ENCODE assay signal across 15 cellular contexts in genomic region chr11:119504366-119504765, GRCh38.
A peak's percentile ranks its signal among the peaks of the same experiment; 100 is the strongest.
DNase-seq lines count a peak whose midpoint lies in the region; ATAC-seq and TF ChIP-seq lines count a peak whose summit lies in the region.
"Had no signal": no experiment of that assay in that cellular context is flagged by ENCODE, and none has a peak within 500 bp of the region (broad histone marks: within the 10 kb centered on the region; RNA-seq: fewer than 3 reads in every experiment).

No MANE protein-coding gene starts in this region.

- H3K9me3 ChIP-seq in naive thymus-derived CD4-positive, alpha-beta T cell (ENCODE audit: control insufficient read depth in 2 of 3, low read length in 3 of 3): no peaks in the 10 kb centered on the region
- no peaks in the 10 kb centered on the region for H3K9me3 ChIP-seq in Caco-2
- H3K9me3 ChIP-seq: A549 had no signal

- no peak overlapping the region for H3K4me3 Mint-ChIP-seq in naive thymus-derived CD4-positive, alpha-beta T cell
- no peak overlapping the region for H3K4me3 Mint-ChIP-seq in Caco-2 (ENCODE audit: unreplicated experiment)
- H3K4me3 Mint-ChIP-seq: CD4-positive, CD25-positive, alpha-beta regulatory T cell; H9 had no signal

- peaks cover 0 to under 1% (median 0%) of the 10 kb centered on the region in 7 donors for H3K4me1 Mint-ChIP-seq in naive thymus-derived CD4-positive, alpha-beta T cell
- H3K4me1 Mint-ChIP-seq in Caco-2 (ENCODE audit: low read depth, unreplicated experiment): no peaks in the 10 kb centered on the region
- H3K4me1 Mint-ChIP-seq: CD4-positive, CD25-positive, alpha-beta regulatory T cell had no signal

- H3K27me3 Mint-ChIP-seq in naive thymus-derived CD4-positive, alpha-beta T cell: peaks cover 0 to 22% (median 11%) of the 10 kb centered on the region in 5 donors
- peaks cover 12% of the 10 kb centered on the region for H3K27me3 Mint-ChIP-seq in Caco-2 (ENCODE audit: insufficient read depth, unreplicated experiment)
- H3K27me3 Mint-ChIP-seq: CD4-positive, CD25-positive, alpha-beta regulatory T cell had no signal

- POLR2A ChIA-PET in naive thymus-derived CD4-positive, alpha-beta T cell (lab: Charles Lee): no interaction called here
- POLR2A ChIA-PET in Caco-2 (lab: Charles Lee): no interaction called here

- intact Hi-C loops in naive thymus-derived CD4-positive, alpha-beta T cell (cut with micrococcal nuclease): no loop called here
- intact Hi-C loops in Caco-2 (cut with micrococcal nuclease; ENCODE audit: unreplicated experiment): no loop called here

- no peaks in the 10 kb centered on the region for H3K4me1 ChIP-seq in naive thymus-derived CD4-positive, alpha-beta T cell (ENCODE audit: control insufficient read depth in 2 of 2, insufficient read depth in 2 of 2, low read length in 2 of 2)
- H3K4me1 ChIP-seq in Caco-2: no peaks in the 10 kb centered on the region

- peak; percentile 31 for ATAC-seq in naive thymus-derived CD4-positive, alpha-beta T cell
- ATAC-seq: A549, HepG2 had no signal

- H3K27ac Mint-ChIP-seq in naive thymus-derived CD4-positive, alpha-beta T cell: no peak overlapping the region
- H3K27ac Mint-ChIP-seq in Caco-2 (ENCODE audit: unreplicated experiment): no peak overlapping the region
- H3K27ac Mint-ChIP-seq: CD4-positive, CD25-positive, alpha-beta regulatory T cell; H9 had no signal

- H3K4me3 ChIP-seq in naive thymus-derived CD4-positive, alpha-beta T cell (ENCODE audit: low read length): no peak overlapping the region
- no peak overlapping the region for H3K4me3 ChIP-seq in Caco-2 (ENCODE audit: low read depth, low read length)
- H3K4me3 ChIP-seq: A549 had no signal

- no TSS peak for BruUV-seq in Caco-2 (replicated peaks; lab: Mats Ljungman, UMichigan)

- no peaks in the 10 kb centered on the region for H3K27me3 ChIP-seq in naive thymus-derived CD4-positive, alpha-beta T cell (ENCODE audit: control insufficient read depth in 2 of 2, insufficient read depth in 2 of 2, low read length in 2 of 2)
- no peaks in the 10 kb centered on the region for H3K27me3 ChIP-seq in Caco-2 (replicated peaks; ENCODE audit: control insufficient read depth, insufficient read depth, low read length)

- no peak for TF ChIP-seq CTCF in Caco-2 (IDR thresholded peaks at IDR 0.05; ENCODE audit: insufficient read depth in 1 of 2, low read depth in 1 of 2, low read length in 1 of 2, severe bottlenecking in 1 of 2, unreplicated experiment in 1 of 2)

- in situ Hi-C loops in KBM-7 (cut with MboI; ENCODE audit: low pct_unique_long_range_greater_than_20kb, low sequenced_read_pairs): no loop called here

- peaks cover 0 to 8% (median 0%) of the 10 kb centered on the region in 11 donors for H3K9me3 Mint-ChIP-seq in naive thymus-derived CD4-positive, alpha-beta T cell
- no peaks in the 10 kb centered on the region for H3K9me3 Mint-ChIP-seq in Caco-2 (ENCODE audit: unreplicated experiment)

- H3K27ac ChIP-seq in naive thymus-derived CD4-positive, alpha-beta T cell (ENCODE audit: low read depth, low read length): no peak overlapping the region
- H3K27ac ChIP-seq: A549 had no signal

- H3K36me3 Mint-ChIP-seq in naive thymus-derived CD4-positive, alpha-beta T cell: no peaks in the 10 kb centered on the region
- H3K36me3 Mint-ChIP-seq in Caco-2 (ENCODE audit: insufficient read depth, unreplicated experiment): no peaks in the 10 kb centered on the region
- H3K36me3 Mint-ChIP-seq: CD4-positive, CD25-positive, alpha-beta regulatory T cell had no signal

- CTCF ChIA-PET in naive thymus-derived CD4-positive, alpha-beta T cell (lab: Charles Lee): no interaction called here
- CTCF ChIA-PET in Caco-2 (lab: Charles Lee): no interaction called here

- H3K36me3 ChIP-seq in naive thymus-derived CD4-positive, alpha-beta T cell (ENCODE audit: control insufficient read depth in 2 of 3, insufficient read depth in 3 of 3, low read length in 3 of 3): no peaks in the 10 kb centered on the region
- no peaks in the 10 kb centered on the region for H3K36me3 ChIP-seq in Caco-2 (ENCODE audit: control insufficient read depth, insufficient read depth, low read length)

- DNase-seq in CD1c-positive myeloid dendritic cell (ENCODE audit: extremely low spot score): peak; percentile 34
- DNase-seq in DMS79 treated with DMSO at 0.1 percent for 48 hours (lab: John Stamatoyannopoulos, UW): peak; percentile 57
- DNase-seq in NOMO-1 treated with dmso at 0.1 percent for 144 hours (lab: John Stamatoyannopoulos, UW; ENCODE audit: unreplicated experiment): peak; percentile 23
- DNase-seq in naive thymus-derived CD4-positive, alpha-beta T cell: no peak
- no peak for DNase-seq in KBM-7
- no peak for DNase-seq in Caco-2
- DNase-seq in NCI-H526 (lab: John Stamatoyannopoulos, UW): no peak
- DNase-seq: Calu3; CD4-positive, CD25-positive, alpha-beta regulatory T cell; DMS 273 treated with DMSO at 0.1 percent for 48 hours; EL; GOT3; H9 had no signal

Comparison
In these comparisons a context has a peak if more than half of its experiments do, and no peak if none do; other contexts are left out.
1. DNase-seq: peak in CD1c-positive myeloid dendritic cell (single experiment), DMS79 treated with DMSO at 0.1 percent for 48 hours (single experiment) and NOMO-1 treated with dmso at 0.1 percent for 144 hours (single experiment); none in naive thymus-derived CD4-positive, alpha-beta T cell (0 of 9), KBM-7 (single experiment), Caco-2 (0 of 2) and NCI-H526 (0 of 2).